In the genomic region with DNA sequence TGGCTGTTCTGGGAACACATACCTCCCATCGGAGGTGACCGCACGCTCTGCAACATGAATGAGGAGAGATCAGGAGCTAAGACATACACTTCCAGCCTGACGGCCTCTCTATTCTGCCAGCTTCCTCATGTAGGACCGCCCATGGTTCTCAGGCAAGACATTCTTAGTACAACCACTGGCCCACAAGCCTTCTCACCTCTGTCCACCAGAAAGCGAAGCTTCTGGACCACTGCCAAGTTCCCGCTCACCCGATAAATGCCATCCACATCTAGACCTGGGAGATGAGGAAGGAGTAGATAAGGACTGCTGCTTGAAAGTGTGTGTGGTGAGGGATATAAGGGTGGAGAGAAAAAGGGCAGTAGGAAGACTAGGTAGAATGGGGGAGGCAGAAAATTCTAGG, we compare ENCODE assay signal across 19 cellular contexts. TPM values are rescaled to one million over a fixed set of nuclear protein-coding genes. Genes with fewer than 3 reads are reported as not detected.
DNase-seq lines count a peak whose midpoint lies in the region; ATAC-seq, FAIRE-seq and TF ChIP-seq lines count a peak whose summit lies in the region.
"Had no signal": no experiment of that assay in that cellular context is flagged by ENCODE, and none has a peak within 500 bp of the region (broad histone marks: within the 10 kb centered on the region; RNA-seq: fewer than 3 reads in every experiment).

No MANE protein-coding gene starts in this region.

- H3K4me1 ChIP-seq in astrocyte (ENCODE audit: insufficient read depth, low read length) (peaks cover 9% of the 10 kb centered on the region), neural progenitor cell (peaks cover 11% of the 10 kb centered on the region), mammary epithelial cell (ENCODE audit: insufficient read depth, low read length) (no peaks in the 10 kb centered on the region)

- DNase-seq in activated CD4-positive, alpha-beta T cell treated with anti-CD3 and anti-CD28 coated beads for 36 hours = no peak
- DNase-seq in activated CD4-positive, alpha-beta T cell treated with anti-CD3 and anti-CD28 coated beads for 4 hours = no peak
- DNase-seq in astrocyte (ENCODE audit: low read depth) = no peak
- no peak for DNase-seq in neural progenitor cell (ENCODE audit: low spot score)
- DNase-seq in mammary epithelial cell = no peak
- no peak for DNase-seq in SW480 (ENCODE audit: low spot score)
- DNase-seq: activated effector memory CD4-positive, alpha-beta T cell treated with anti-CD3 and anti-CD28 coated beads, Interleukin-2, amount 50 U/mL, for 16 hours; foreskin fibroblast; left ventricle myocardium superior; NCI-H1436 treated with DMSO at 0.1 percent for 48 hours; PC-9; retina had no signal

- no peaks in the 10 kb centered on the region for H3K79me2 ChIP-seq in astrocyte (ENCODE audit: insufficient read depth, low read length)
- H3K79me2 ChIP-seq in neural progenitor cell (ENCODE audit: low read depth) = no peaks in the 10 kb centered on the region
- H3K79me2 ChIP-seq in mammary epithelial cell (ENCODE audit: insufficient read depth, low read length) = no peaks in the 10 kb centered on the region

- peak overlapping the region; percentile 37 for H3K27ac Mint-ChIP-seq in activated CD4-positive, alpha-beta T cell treated with anti-CD3 and anti-CD28 coated beads for 36 hours
- H3K27ac Mint-ChIP-seq in IgD-negative memory B cell (peak overlapping the region; percentile 18 to 65 (median 54)), astrocyte (ENCODE audit: unreplicated experiment) (no peak overlapping the region), neural progenitor cell (no peak overlapping the region)

- intact Hi-C loops in activated CD4-positive, alpha-beta T cell treated with anti-CD3 and anti-CD28 coated beads for 36 hours (cut with DNase I, micrococcal nuclease) = no loop called here
- intact Hi-C loops in mammary epithelial cell (cut with micrococcal nuclease) = no loop called here

- H3K4me3 ChIP-seq in astrocyte (ENCODE audit: insufficient read depth, low read depth, low read length) (no peak overlapping the region), neural progenitor cell (no peak overlapping the region), mammary epithelial cell (replicated peaks in 1 of 3; ENCODE audit: insufficient read depth in 1 of 3, low read depth in 2 of 3, low read length in 3 of 3) (no peak overlapping the region)
- H3K4me3 ChIP-seq: PC-9 had no signal

- no TSS peak for BruUV-seq in mammary epithelial cell (replicated peaks; lab: Mats Ljungman, UMichigan)

- no peak overlapping the region for H3K9ac ChIP-seq in astrocyte (ENCODE audit: low read length)
- H3K9ac ChIP-seq in neural progenitor cell = no peak overlapping the region
- H3K9ac ChIP-seq in mammary epithelial cell (ENCODE audit: insufficient read depth, low read length) = no peak overlapping the region
- H3K9ac ChIP-seq: KMS-11 had no signal

- ATAC-seq in activated CD4-positive, alpha-beta T cell treated with anti-CD3 and anti-CD28 coated beads for 36 hours = no peak
- no peak for ATAC-seq in GM18907 (IDR thresholded peaks at IDR 0.05; ENCODE audit: unreplicated experiment)
- ATAC-seq: activated CD4-positive, CD25-positive, alpha-beta regulatory T cell treated with anti-CD3 and anti-CD28 coated beads, Interleukin-2, amount 50 U/mL, for 24 hours; left ventricle myocardium superior had no signal

- H4K20me1 ChIP-seq in astrocyte (ENCODE audit: insufficient read depth, low read length) (no peaks in the 10 kb centered on the region), neural progenitor cell (ENCODE audit: low read depth) (peaks cover 2% of the 10 kb centered on the region), mammary epithelial cell (ENCODE audit: insufficient read depth, low read length) (no peaks in the 10 kb centered on the region)

- dilution Hi-C loops in mammary epithelial cell (cut with HindIII; ENCODE audit: low sequenced_read_pairs) = loop anchor here (5.0 kb wide), 1 partner anchor 63 kb away; no protein-coding TSS in a partner anchor

- peaks cover 3% of the 10 kb centered on the region for H3F3A ChIP-seq in neural progenitor cell (ENCODE audit: low read depth)

- no peak for TF ChIP-seq CTCF in astrocyte (IDR thresholded peaks at IDR 0.05; ENCODE audit: insufficient read depth, low read depth, low read length)
- no peak for TF ChIP-seq CTCF in neural progenitor cell (IDR thresholded peaks at IDR 0.05)
- TF ChIP-seq CTCF in mammary epithelial cell (conservative IDR thresholded peaks at IDR 0.05 in 1 of 2, IDR thresholded peaks at IDR 0.05 in 1 of 2; ENCODE audit: extremely low read depth in 1 of 2, insufficient read depth in 1 of 2, low read depth in 1 of 2, low read length in 2 of 2) = no peak

- H3K4me2 ChIP-seq in astrocyte (ENCODE audit: low read length) (no peak overlapping the region), neural progenitor cell (no peak overlapping the region), mammary epithelial cell (ENCODE audit: insufficient read depth, low read depth, low read length) (no peak overlapping the region)
- H3K4me2 ChIP-seq: KMS-11, PC-9 had no signal

- no peaks in the 10 kb centered on the region for H3K9me3 ChIP-seq in astrocyte (ENCODE audit: insufficient read depth, low read depth, low read length)
- no peaks in the 10 kb centered on the region for H3K9me3 ChIP-seq in neural progenitor cell (ENCODE audit: low read depth)
- H3K9me3 ChIP-seq in mammary epithelial cell (replicated peaks; ENCODE audit: insufficient read depth, low read length) = no peaks in the 10 kb centered on the region

- peaks cover 43% of the 10 kb centered on the region for H3K4me1 Mint-ChIP-seq in activated CD4-positive, alpha-beta T cell treated with anti-CD3 and anti-CD28 coated beads for 36 hours
- H3K4me1 Mint-ChIP-seq in IgD-negative memory B cell (peaks cover 27 to 38% (median 30%) of the 10 kb centered on the region in 3 donors), astrocyte (ENCODE audit: low read depth, unreplicated experiment) (peaks cover 15% of the 10 kb centered on the region), neural progenitor cell (peaks cover 2% of the 10 kb centered on the region)

- POLR2A ChIA-PET in activated CD4-positive, alpha-beta T cell treated with anti-CD3 and anti-CD28 coated beads for 36 hours (lab: Charles Lee) = no interaction called here

- H3K4me3 Mint-ChIP-seq in activated CD4-positive, alpha-beta T cell treated with anti-CD3 and anti-CD28 coated beads for 36 hours = peak overlapping the region; percentile 44
- H3K4me3 Mint-ChIP-seq in IgD-negative memory B cell (peak overlapping the region in 3 of 4 donors; percentile 31 to 88 (median 60)), astrocyte (ENCODE audit: unreplicated experiment) (peak overlapping the region; percentile 30), neural progenitor cell (peak overlapping the region; percentile 33)

- H3K27ac ChIP-seq in astrocyte (ENCODE audit: low read depth, low read length) (no peak overlapping the region), neural progenitor cell (no peak overlapping the region), mammary epithelial cell (ENCODE audit: insufficient read depth, low read depth, low read length) (no peak overlapping the region)
- H3K27ac ChIP-seq: KMS-11, PC-9 had no signal

- no peaks in the 10 kb centered on the region for H3K27me3 Mint-ChIP-seq in activated CD4-positive, alpha-beta T cell treated with anti-CD3 and anti-CD28 coated beads for 36 hours
- H3K27me3 Mint-ChIP-seq in IgD-negative memory B cell (no peaks in the 10 kb centered on the region), astrocyte (ENCODE audit: low read depth, unreplicated experiment) (peaks cover 67% of the 10 kb centered on the region), neural progenitor cell (ENCODE audit: insufficient read depth, low read depth) (peaks cover 48% of the 10 kb centered on the region)

- in situ Hi-C loops in mammary epithelial cell (cut with MboI; ENCODE audit: low sequenced_read_pairs in 2 of 2) = no loop called here

- no peaks in the 10 kb centered on the region for H3K9me3 Mint-ChIP-seq in activated CD4-positive, alpha-beta T cell treated with anti-CD3 and anti-CD28 coated beads for 36 hours (ENCODE audit: low read depth)
- H3K9me3 Mint-ChIP-seq in IgD-negative memory B cell (no peaks in the 10 kb centered on the region), astrocyte (ENCODE audit: unreplicated experiment) (peaks cover 16% of the 10 kb centered on the region), neural progenitor cell (no peaks in the 10 kb centered on the region)

- WGBS in mammary epithelial cell (ENCODE audit: low coverage, missing lambda C conversion rate) = 86% methylated on average over 8 of the region's 8 CpGs

- peaks cover 60% of the 10 kb centered on the region for H3K36me3 Mint-ChIP-seq in activated CD4-positive, alpha-beta T cell treated with anti-CD3 and anti-CD28 coated beads for 36 hours (ENCODE audit: low read depth)
- H3K36me3 Mint-ChIP-seq in IgD-negative memory B cell (peaks cover 9% of the 10 kb centered on the region), astrocyte (ENCODE audit: low read depth, unreplicated experiment) (peaks cover 6% of the 10 kb centered on the region), neural progenitor cell (no peaks in the 10 kb centered on the region)

- CTCF ChIA-PET in activated CD4-positive, alpha-beta T cell treated with anti-CD3 and anti-CD28 coated beads for 36 hours (lab: Charles Lee) = interaction anchor here (0.6 to 4.6 kb wide), 10 partner anchors 9 to 244 kb away, joined by 3 to 58 read pairs (median 4); a partner anchor contains a TSS
- CTCF ChIA-PET in mammary epithelial cell (lab: Charles Lee; ENCODE audit: low non-redundant PET) = no interaction called here

- no peak overlapping the region for H2AFZ ChIP-seq in astrocyte (ENCODE audit: low read depth, low read length)
- no peak overlapping the region for H2AFZ ChIP-seq in neural progenitor cell (replicated peaks)
- no peak overlapping the region for H2AFZ ChIP-seq in mammary epithelial cell (ENCODE audit: low read depth, low read length)
- H2AFZ ChIP-seq: PC-9 had no signal

- FAIRE-seq in astrocyte (lab: Jason Lieb, UNC) = no peak
- FAIRE-seq: GM19239 had no signal

- H3K27me3 ChIP-seq in astrocyte (ENCODE audit: insufficient read depth, low read length) (peaks cover 46% of the 10 kb centered on the region), neural progenitor cell (peaks cover 83% of the 10 kb centered on the region), mammary epithelial cell (ENCODE audit: insufficient read depth, low read length) (peaks cover 22% of the 10 kb centered on the region)

- H3K36me3 ChIP-seq in astrocyte (ENCODE audit: insufficient read depth, low read length) (no peaks in the 10 kb centered on the region), neural progenitor cell (no peaks in the 10 kb centered on the region), mammary epithelial cell (ENCODE audit: insufficient read depth, low read length) (no peaks in the 10 kb centered on the region)

RNA-seq across cellular contexts. Expression of a gene that starts 5.2 kb away (rescaled TPM):
- total RNA-seq in activated CD4-positive, alpha-beta T cell treated with anti-CD3 and anti-CD28 coated beads for 36 hours = 100 to 1,000 TPM in 1 of 2 experiments, 10 to 100 TPM in 1; 77.7 to 101 TPM
- polyA plus RNA-seq in IgD-negative memory B cell (129 TPM), mammary epithelial cell (not detected)
- total RNA-seq in astrocyte (2.5 and 3.1 TPM in 2 replicates), neural progenitor cell (ENCODE audit: low replicate concordance) (0.62 TPM in 1 of 2 replicates, not detected in the other), mammary epithelial cell (1 to 10 TPM in 1 of 2 donors, under 1 TPM in 1; 0.83 to 1.3 TPM)
- polyA minus RNA-seq in mammary epithelial cell = not detected
- total RNA-seq: NCI-H460, PC-9 had no signal
- polyA plus RNA-seq: neural cell had no signal

RNA-seq across cellular contexts. Expression of a gene that starts 13.4 kb away (rescaled TPM):
- total RNA-seq in activated CD4-positive, alpha-beta T cell treated with anti-CD3 and anti-CD28 coated beads for 36 hours = 100 to 1,000 TPM; 389 to 583 TPM
- 76.6 TPM for polyA plus RNA-seq in IgD-negative memory B cell
- 351 and 384 TPM in 2 replicates for total RNA-seq in astrocyte
- 109 and 116 TPM in 2 replicates for total RNA-seq in neural progenitor cell (ENCODE audit: low replicate concordance)
- total RNA-seq in mammary epithelial cell = 100 to 1,000 TPM; 240 to 460 TPM
- polyA plus RNA-seq in mammary epithelial cell = 160 TPM
- polyA minus RNA-seq in mammary epithelial cell = 352 TPM

RNA-seq across cellular contexts. Expression of a gene that starts 14.8 kb away (rescaled TPM):
- total RNA-seq in activated CD4-positive, alpha-beta T cell treated with anti-CD3 and anti-CD28 coated beads for 36 hours = under 1 TPM; 0.40 to 0.73 TPM
- polyA plus RNA-seq in IgD-negative memory B cell = 0.18 TPM
- 5.8 and 6.8 TPM in 2 replicates for total RNA-seq in astrocyte
- total RNA-seq in neural progenitor cell (ENCODE audit: low replicate concordance) = 0.12 and 0.71 TPM in 2 replicates
- total RNA-seq in mammary epithelial cell = 1 to 10 TPM in 1 of 2 donors, under 1 TPM in 1; under 0.01 to 2.5 TPM
- polyA plus RNA-seq in mammary epithelial cell = 0.90 TPM
- polyA minus RNA-seq in mammary epithelial cell = 1.5 TPM
- total RNA-seq: PC-9 had no signal

RNA-seq across cellular contexts. Expression of a gene that starts 19.3 kb away (rescaled TPM):
- 1 to 10 TPM; 1.2 to 1.5 TPM for total RNA-seq in activated CD4-positive, alpha-beta T cell treated with anti-CD3 and anti-CD28 coated beads for 36 hours
- polyA plus RNA-seq in IgD-negative memory B cell (not detected), mammary epithelial cell (0.07 TPM)
- total RNA-seq in astrocyte (24.6 and 37.5 TPM in 2 replicates), neural progenitor cell (ENCODE audit: low replicate concordance) (2.6 TPM in 1 of 2 replicates, not detected in the other), mammary epithelial cell (1 to 10 TPM in 1 of 2 donors, under 1 TPM in 1; 0.42 to 1.0 TPM)
- not detected for polyA minus RNA-seq in mammary epithelial cell
- total RNA-seq: left ventricle myocardium superior had no signal

RNA-seq across cellular contexts. Expression of a gene that starts 39.8 kb away (rescaled TPM):
- not detected for total RNA-seq in activated CD4-positive, alpha-beta T cell treated with anti-CD3 and anti-CD28 coated beads for 36 hours
- polyA plus RNA-seq in IgD-negative memory B cell (not detected), mammary epithelial cell (0.03 TPM)
- total RNA-seq in astrocyte (not detected in 2 replicates), neural progenitor cell (ENCODE audit: low replicate concordance) (0.06 TPM in 1 of 2 replicates, not detected in the other), mammary epithelial cell (under 1 TPM in 1 of 2 donors, not detected in 1; 0.14 TPM)
- polyA minus RNA-seq in mammary epithelial cell = not detected
- total RNA-seq: left ventricle myocardium superior, NCI-H460 had no signal
- polyA plus RNA-seq: neural cell had no signal

Comparison
In these comparisons a context has a peak if more than half of its experiments do, and no peak if none do; other contexts are left out.
1. H3K27ac Mint-ChIP-seq: peak in activated CD4-positive, alpha-beta T cell treated with anti-CD3 and anti-CD28 coated beads for 36 hours (single experiment) and IgD-negative memory B cell (3 of 3); none in astrocyte (single experiment) and neural progenitor cell (single experiment).
2. RNA of a gene that starts 5.2 kb away (total RNA-seq): 77.7 to 101 TPM in activated CD4-positive, alpha-beta T cell treated with anti-CD3 and anti-CD28 coated beads for 36 hours; 2.5 to 3.1 TPM in astrocyte, 0.83 to 1.3 TPM in mammary epithelial cell and 0.62 TPM in neural progenitor cell; every median in the first group is over 10 times any median in the second.
3. Peak in every context shown above with its lines, with median percentiles within 50 percentile points of each other: H3K4me3 Mint-ChIP-seq.